Comparison of ENCODE assay signal across 23 cellular contexts in genomic region chr12:108738165-108738564, GRCh38.
"Had no signal": no experiment of that assay in that cellular context is flagged by ENCODE, and none has a peak within 500 bp of the region (broad histone marks: within the 10 kb centered on the region; RNA-seq: fewer than 3 reads in every experiment).

No MANE protein-coding gene starts in this region.

- H3K4me1 ChIP-seq: breast epithelium, prostate gland had no signal

- H3K27ac ChIP-seq: breast epithelium, esophagus muscularis mucosa, left lung, lower lobe of right lung, pancreas, prostate gland, skin epidermis, suprapubic skin, tibial artery had no signal

- H3K36me3 ChIP-seq: breast epithelium, esophagus muscularis mucosa, left lung, lower lobe of right lung, pancreas, prostate gland, suprapubic skin, tibial artery had no signal

- H3K27me3 ChIP-seq: breast epithelium, esophagus muscularis mucosa, left lung, pancreas, suprapubic skin, tibial artery had no signal

- H3K4me3 ChIP-seq: breast epithelium, esophagus muscularis mucosa, left lung, lower lobe of right lung, pancreas, prostate gland, skin epidermis, suprapubic skin, tibial artery had no signal

- ATAC-seq: activated T-cell treated with anti-CD3 and anti-CD28 coated beads, Interleukin-2, amount 50 U/mL, for 4 hours; activated T-helper 17 cell treated with anti-CD3 and anti-CD28 coated beads, Interleukin-2, amount 50 U/mL, for 72 hours; left lung; lower lobe of right lung; naive thymus-derived CD8-positive, alpha-beta T cell; pancreas; sciatic nerve; stimulated activated naive B cell treated with anti-CD40 and anti-IgM and Interleukin-4, amounts not matched to agents 10 μg/mL and 1 μg/mL and 100 μg/mL, for 72 hours had no signal

- DNase-seq: activated CD4-positive, alpha-beta memory T cell treated with anti-CD3 and anti-CD28 coated beads for 36 hours; activated CD4-positive, alpha-beta T cell treated with anti-CD3 and anti-CD28 coated beads, Interleukin-2, amount 10 ng/mL, durations not matched to agents 24 days and 14 days; activated gamma-delta T cell treated with Interleukin-2 at 50 U/mL for 16 hours; activated naive CD4-positive, alpha-beta T cell treated with anti-CD3 and anti-CD28 coated beads, Interleukin-2, amount 50 U/mL, for 16 hours; activated T-cell treated with anti-CD3 and anti-CD28 coated beads, Interleukin-2, amount 50 U/mL, for 4 hours; central memory CD4-positive, alpha-beta T cell; left lung; lower lobe of right lung; mesenchymal stem cell; naive thymus-derived CD8-positive, alpha-beta T cell; nucleus accumbens; pancreas; retina; stimulated activated CD4-positive, alpha-beta T cell treated with anti-CD3 and anti-CD28 coated beads, Interleukin-4, amount 100 ng/mL, for 24 hours; stimulated activated naive B cell treated with anti-CD40 and anti-IgM and Interleukin-4, amounts not matched to agents 10 μg/mL and 1 μg/mL and 100 μg/mL, for 72 hours; tibial artery had no signal

- H3K9me3 ChIP-seq: breast epithelium, esophagus muscularis mucosa, left lung, lower lobe of right lung, pancreas, prostate gland, suprapubic skin, tibial artery had no signal
